Comparison of ENCODE assay signal across 1 cellular context in genomic region chr22:46798366-46799057, GRCh38.
TF ChIP-seq lines count a peak whose summit lies in the region.

No MANE protein-coding gene starts in this region.

TF ChIP-seq in GM12878, 131 proteins besides CTCF, POLR2A, EP300 and RAD21 (continued from another document):
- TF ChIP-seq, protein P1, sequence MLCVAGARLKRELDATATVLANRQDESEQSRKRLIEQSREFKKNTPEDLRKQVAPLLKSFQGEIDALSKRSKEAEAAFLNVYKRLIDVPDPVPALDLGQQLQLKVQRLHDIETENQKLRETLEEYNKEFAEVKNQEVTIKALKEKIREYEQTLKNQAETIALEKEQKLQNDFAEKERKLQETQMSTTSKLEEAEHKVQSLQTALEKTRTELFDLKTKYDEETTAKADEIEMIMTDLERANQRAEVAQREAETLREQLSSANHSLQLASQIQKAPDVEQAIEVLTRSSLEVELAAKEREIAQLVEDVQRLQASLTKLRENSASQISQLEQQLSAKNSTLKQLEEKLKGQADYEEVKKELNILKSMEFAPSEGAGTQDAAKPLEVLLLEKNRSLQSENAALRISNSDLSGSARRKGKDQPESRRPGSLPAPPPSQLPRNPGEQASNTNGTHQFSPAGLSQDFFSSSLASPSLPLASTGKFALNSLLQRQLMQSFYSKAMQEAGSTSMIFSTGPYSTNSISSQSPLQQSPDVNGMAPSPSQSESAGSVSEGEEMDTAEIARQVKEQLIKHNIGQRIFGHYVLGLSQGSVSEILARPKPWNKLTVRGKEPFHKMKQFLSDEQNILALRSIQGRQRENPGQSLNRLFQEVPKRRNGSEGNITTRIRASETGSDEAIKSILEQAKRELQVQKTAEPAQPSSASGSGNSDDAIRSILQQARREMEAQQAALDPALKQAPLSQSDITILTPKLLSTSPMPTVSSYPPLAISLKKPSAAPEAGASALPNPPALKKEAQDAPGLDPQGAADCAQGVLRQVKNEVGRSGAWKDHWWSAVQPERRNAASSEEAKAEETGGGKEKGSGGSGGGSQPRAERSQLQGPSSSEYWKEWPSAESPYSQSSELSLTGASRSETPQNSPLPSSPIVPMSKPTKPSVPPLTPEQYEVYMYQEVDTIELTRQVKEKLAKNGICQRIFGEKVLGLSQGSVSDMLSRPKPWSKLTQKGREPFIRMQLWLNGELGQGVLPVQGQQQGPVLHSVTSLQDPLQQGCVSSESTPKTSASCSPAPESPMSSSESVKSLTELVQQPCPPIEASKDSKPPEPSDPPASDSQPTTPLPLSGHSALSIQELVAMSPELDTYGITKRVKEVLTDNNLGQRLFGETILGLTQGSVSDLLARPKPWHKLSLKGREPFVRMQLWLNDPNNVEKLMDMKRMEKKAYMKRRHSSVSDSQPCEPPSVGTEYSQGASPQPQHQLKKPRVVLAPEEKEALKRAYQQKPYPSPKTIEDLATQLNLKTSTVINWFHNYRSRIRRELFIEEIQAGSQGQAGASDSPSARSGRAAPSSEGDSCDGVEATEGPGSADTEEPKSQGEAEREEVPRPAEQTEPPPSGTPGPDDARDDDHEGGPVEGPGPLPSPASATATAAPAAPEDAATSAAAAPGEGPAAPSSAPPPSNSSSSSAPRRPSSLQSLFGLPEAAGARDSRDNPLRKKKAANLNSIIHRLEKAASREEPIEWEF (IDR thresholded peaks at IDR 0.05; ENCODE audit: insufficient replicate concordance, low read depth, low read length), result no peak
- TF ChIP-seq, protein P2, sequence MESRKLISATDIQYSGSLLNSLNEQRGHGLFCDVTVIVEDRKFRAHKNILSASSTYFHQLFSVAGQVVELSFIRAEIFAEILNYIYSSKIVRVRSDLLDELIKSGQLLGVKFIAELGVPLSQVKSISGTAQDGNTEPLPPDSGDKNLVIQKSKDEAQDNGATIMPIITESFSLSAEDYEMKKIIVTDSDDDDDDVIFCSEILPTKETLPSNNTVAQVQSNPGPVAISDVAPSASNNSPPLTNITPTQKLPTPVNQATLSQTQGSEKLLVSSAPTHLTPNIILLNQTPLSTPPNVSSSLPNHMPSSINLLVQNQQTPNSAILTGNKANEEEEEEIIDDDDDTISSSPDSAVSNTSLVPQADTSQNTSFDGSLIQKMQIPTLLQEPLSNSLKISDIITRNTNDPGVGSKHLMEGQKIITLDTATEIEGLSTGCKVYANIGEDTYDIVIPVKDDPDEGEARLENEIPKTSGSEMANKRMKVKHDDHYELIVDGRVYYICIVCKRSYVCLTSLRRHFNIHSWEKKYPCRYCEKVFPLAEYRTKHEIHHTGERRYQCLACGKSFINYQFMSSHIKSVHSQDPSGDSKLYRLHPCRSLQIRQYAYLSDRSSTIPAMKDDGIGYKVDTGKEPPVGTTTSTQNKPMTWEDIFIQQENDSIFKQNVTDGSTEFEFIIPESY (IDR thresholded peaks at IDR 0.05), result peak; percentile 100
- TF ChIP-seq SUZ12 (IDR thresholded peaks at IDR 0.05; ENCODE audit: unreplicated experiment) (no peak), CREM (IDR thresholded peaks at IDR 0.05; ENCODE audit: low read depth) (no peak), SMC3 (IDR thresholded peaks at IDR 0.05; ENCODE audit: borderline replicate concordance, low read length) (peak; percentile 54; the same call in 1 of the 2 replicates), PKNOX1 (IDR thresholded peaks at IDR 0.05) (no peak), GABPA (IDR thresholded peaks at IDR 0.05; ENCODE audit: low read depth) (no peak), PML (IDR thresholded peaks at IDR 0.05; ENCODE audit: low read length) (no peak), NR2F1 (conservative IDR thresholded peaks at IDR 0.05) (no peak), EZH2 (IDR thresholded peaks at IDR 0.05; ENCODE audit: borderline replicate concordance, control insufficient read depth, low read depth, low read length) (no peak), RFX5 (IDR thresholded peaks at IDR 0.05; ENCODE audit: low read depth, low read length) (no peak), CBFB (IDR thresholded peaks at IDR 0.05; ENCODE audit: low read depth) (no peak), PBX3 (IDR thresholded peaks at IDR 0.05; ENCODE audit: insufficient replicate concordance, low read depth, low read length) (no peak), RB1 (IDR thresholded peaks at IDR 0.05; ENCODE audit: borderline replicate concordance) (0 out of 2 replicates have a peak, but pooled peaks have one; percentile 45), BHLHE40 (IDR thresholded peaks at IDR 0.05; ENCODE audit: borderline replicate concordance in 1 of 2, low read depth in 2 of 2, low read length in 1 of 2) (0 out of 4 replicates have a peak, but pooled peaks of 1 of the 2 experiments have one; percentile 10), TAF1 (IDR thresholded peaks at IDR 0.05; ENCODE audit: borderline replicate concordance, low read depth, low read length) (no peak), SRF (IDR thresholded peaks at IDR 0.05; ENCODE audit: low read depth in 2 of 2, low read length in 2 of 2) (no peak), ZNF217 (IDR thresholded peaks at IDR 0.05) (no peak), HDAC6 (IDR thresholded peaks at IDR 0.05; ENCODE audit: unreplicated experiment) (no peak), YY1 (IDR thresholded peaks at IDR 0.05; ENCODE audit: low read depth, low read length) (peak; percentile 52; the same call in 1 of the 2 replicates), BMI1 (IDR thresholded peaks at IDR 0.05; ENCODE audit: borderline replicate concordance) (no peak), SIN3A (IDR thresholded peaks at IDR 0.05; ENCODE audit: low read depth, low read length) (no peak), RELA (IDR thresholded peaks at IDR 0.05; ENCODE audit: borderline replicate concordance, partially characterized antibody) (no peak), JUNB (IDR thresholded peaks at IDR 0.05) (no peak), CEBPB (IDR thresholded peaks at IDR 0.05; ENCODE audit: borderline replicate concordance in 1 of 2, low read depth in 2 of 2, low read length in 2 of 2) (no peak), ATF3 (IDR thresholded peaks at IDR 0.05; ENCODE audit: borderline replicate concordance, extremely low read depth, low read depth, low read length) (no peak), CHD1 (IDR thresholded peaks at IDR 0.05; ENCODE audit: low read depth, low read length) (no peak)
- TF ChIP-seq, protein P3, sequence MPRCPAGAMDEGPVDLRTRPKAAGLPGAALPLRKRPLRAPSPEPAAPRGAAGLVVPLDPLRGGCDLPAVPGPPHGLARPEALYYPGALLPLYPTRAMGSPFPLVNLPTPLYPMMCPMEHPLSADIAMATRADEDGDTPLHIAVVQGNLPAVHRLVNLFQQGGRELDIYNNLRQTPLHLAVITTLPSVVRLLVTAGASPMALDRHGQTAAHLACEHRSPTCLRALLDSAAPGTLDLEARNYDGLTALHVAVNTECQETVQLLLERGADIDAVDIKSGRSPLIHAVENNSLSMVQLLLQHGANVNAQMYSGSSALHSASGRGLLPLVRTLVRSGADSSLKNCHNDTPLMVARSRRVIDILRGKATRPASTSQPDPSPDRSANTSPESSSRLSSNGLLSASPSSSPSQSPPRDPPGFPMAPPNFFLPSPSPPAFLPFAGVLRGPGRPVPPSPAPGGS (IDR thresholded peaks at IDR 0.05; ENCODE audit: borderline replicate concordance, insufficient read depth, low read depth, low read length, poor library complexity, severe bottlenecking), result no peak
- TF ChIP-seq, protein P4, sequence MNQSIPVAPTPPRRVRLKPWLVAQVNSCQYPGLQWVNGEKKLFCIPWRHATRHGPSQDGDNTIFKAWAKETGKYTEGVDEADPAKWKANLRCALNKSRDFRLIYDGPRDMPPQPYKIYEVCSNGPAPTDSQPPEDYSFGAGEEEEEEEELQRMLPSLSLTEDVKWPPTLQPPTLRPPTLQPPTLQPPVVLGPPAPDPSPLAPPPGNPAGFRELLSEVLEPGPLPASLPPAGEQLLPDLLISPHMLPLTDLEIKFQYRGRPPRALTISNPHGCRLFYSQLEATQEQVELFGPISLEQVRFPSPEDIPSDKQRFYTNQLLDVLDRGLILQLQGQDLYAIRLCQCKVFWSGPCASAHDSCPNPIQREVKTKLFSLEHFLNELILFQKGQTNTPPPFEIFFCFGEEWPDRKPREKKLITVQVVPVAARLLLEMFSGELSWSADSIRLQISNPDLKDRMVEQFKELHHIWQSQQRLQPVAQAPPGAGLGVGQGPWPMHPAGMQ (IDR thresholded peaks at IDR 0.05; ENCODE audit: borderline replicate concordance), result no peak
- TF ChIP-seq, protein P5, sequence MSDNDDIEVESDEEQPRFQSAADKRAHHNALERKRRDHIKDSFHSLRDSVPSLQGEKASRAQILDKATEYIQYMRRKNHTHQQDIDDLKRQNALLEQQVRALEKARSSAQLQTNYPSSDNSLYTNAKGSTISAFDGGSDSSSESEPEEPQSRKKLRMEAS (IDR thresholded peaks at IDR 0.05; ENCODE audit: low read depth, low read length), result 0 out of 2 replicates have a peak, but pooled peaks have one; percentile 34
